ENCODE assay signal across 18 cellular contexts in the genomic region with DNA sequence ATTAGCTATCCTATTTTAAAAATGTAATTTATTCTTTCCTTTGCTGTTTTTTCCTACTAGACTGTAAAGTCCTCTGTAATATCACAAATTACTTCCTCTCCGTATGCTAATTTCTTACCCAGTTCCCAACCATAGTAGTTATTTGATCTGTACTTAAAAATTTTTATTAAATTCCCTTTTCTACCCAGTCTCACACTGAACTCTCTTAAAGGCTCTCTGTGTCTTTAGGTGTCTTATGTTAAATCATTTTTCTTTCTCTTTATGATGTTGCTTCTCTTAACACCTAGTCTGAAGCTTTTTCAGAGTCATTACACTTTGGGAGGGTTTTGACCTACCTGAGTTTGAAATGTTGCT.
DNase-seq lines count a peak whose midpoint lies in the region; ATAC-seq and TF ChIP-seq lines count a peak whose summit lies in the region.
"Had no signal": no experiment of that assay in that cellular context is flagged by ENCODE, and none has a peak within 500 bp of the region (broad histone marks: within the 10 kb centered on the region; RNA-seq: fewer than 3 reads in every experiment).

No MANE protein-coding gene starts in this region.

- POLR2A ChIA-PET in SK-N-SH (lab: Yijun Ruan, JAX) = no interaction called here

- no peak for DNase-seq in HFFc6
- no peak for DNase-seq in SK-N-SH
- DNase-seq in epithelial cell of prostate (ENCODE audit: low read depth, low spot score) = no peak
- no peak for DNase-seq in osteocyte (ENCODE audit: extremely low spot score, unreplicated experiment)
- DNase-seq in natural killer cell = no peak
- DNase-seq in effector CD4-positive, alpha-beta T cell = no peak
- DNase-seq in testis = no peak
- DNase-seq: CD4-positive, CD25-positive, alpha-beta regulatory T cell; Kasumi-1; NCI-H1105 treated with DMSO at 0.1 percent for 48 hours; NCI-H187; NCI-H345; NCI-H69; NK-92 treated with Interleukin-12 subunit alpha and Interleukin-12 subunit beta, amount 100 ng/mL, for 24 hours had no signal

- no peak for TF ChIP-seq EP300 in SK-N-SH (IDR thresholded peaks at IDR 0.05; ENCODE audit: borderline replicate concordance in 1 of 2, low read depth in 1 of 2, low read length in 1 of 2)

- H3K79me2 ChIP-seq in SK-N-SH (ENCODE audit: insufficient read depth) = no peaks in the 10 kb centered on the region

- peak overlapping the region; percentile 34 to 76; a peak in 3 of 4 replicates for H3K27ac ChIP-seq in SK-N-SH (ENCODE audit: low read depth in 2 of 2, low read length in 1 of 2)
- peak overlapping the region; percentile 27 for H3K27ac ChIP-seq in epithelial cell of prostate
- H3K27ac ChIP-seq in testis = no peak overlapping the region

- H3K9ac ChIP-seq in SK-N-SH = peak overlapping the region; percentile 35; the same call in 1 of the 2 replicates

- H3K36me3 Mint-ChIP-seq in HFFc6 (ENCODE audit: low read depth) (no peaks in the 10 kb centered on the region), osteocyte (ENCODE audit: unreplicated experiment) (no peaks in the 10 kb centered on the region), natural killer cell (peaks cover 12% of the 10 kb centered on the region)
- H3K36me3 Mint-ChIP-seq: CD4-positive, CD25-positive, alpha-beta regulatory T cell; IgD-negative memory B cell had no signal

- ATAC-seq in GM21381 (IDR thresholded peaks at IDR 0.05; ENCODE audit: unreplicated experiment) = no peak
- ATAC-seq in natural killer cell = no peak

- TF ChIP-seq CTCF in HFFc6 (IDR thresholded peaks at IDR 0.05) = no peak
- no peak for TF ChIP-seq CTCF in SK-N-SH (IDR thresholded peaks at IDR 0.05)
- TF ChIP-seq CTCF in osteocyte (IDR thresholded peaks at IDR 0.05) = no peak
- TF ChIP-seq CTCF in natural killer cell (IDR thresholded peaks at IDR 0.05) = no peak
- no peak for TF ChIP-seq CTCF in testis (IDR thresholded peaks at IDR 0.05)

- no peaks in the 10 kb centered on the region for H4K20me1 ChIP-seq in SK-N-SH (ENCODE audit: insufficient read depth)

- peaks cover 14% of the 10 kb centered on the region for H3F3A ChIP-seq in SK-N-SH (replicated peaks; ENCODE audit: insufficient read depth)

- no peaks in the 10 kb centered on the region for H3K9me3 ChIP-seq in SK-N-SH
- H3K9me3 ChIP-seq in testis = no peaks in the 10 kb centered on the region
- H3K9me3 ChIP-seq: HAP-1 had no signal

- peak overlapping the region; percentile 77 for H2AFZ ChIP-seq in SK-N-SH (ENCODE audit: low read depth)

- H3K4me1 ChIP-seq in SK-N-SH (ENCODE audit: control insufficient read depth in 1 of 2, insufficient read depth in 2 of 2, low read depth in 1 of 2, low read length in 1 of 2) (peaks cover 0 to 17% of the 10 kb centered on the region in 2 experiments; a peak in 2 of 4 replicates), testis (no peaks in the 10 kb centered on the region)
- H3K4me1 ChIP-seq: HAP-1 had no signal

- H3K27me3 ChIP-seq in SK-N-SH (ENCODE audit: insufficient read depth) (no peaks in the 10 kb centered on the region), testis (no peaks in the 10 kb centered on the region)

- no peaks in the 10 kb centered on the region for H3K9me3 Mint-ChIP-seq in HFFc6
- no peaks in the 10 kb centered on the region for H3K9me3 Mint-ChIP-seq in osteocyte (ENCODE audit: unreplicated experiment)
- peaks cover 3 to 12% of the 10 kb centered on the region in 2 donors for H3K9me3 Mint-ChIP-seq in natural killer cell

- no peak for TF ChIP-seq POLR2A in testis (IDR thresholded peaks at IDR 0.05)

- H3K4me3 ChIP-seq in SK-N-SH (ENCODE audit: low read depth in 2 of 2, low read length in 1 of 2) = no peak overlapping the region
- no peak overlapping the region for H3K4me3 ChIP-seq in testis
- H3K4me3 ChIP-seq: HAP-1 had no signal

- peak overlapping the region; percentile 55 for H3K4me2 ChIP-seq in SK-N-SH

- no peaks in the 10 kb centered on the region for H3K9me2 ChIP-seq in SK-N-SH

- H3K27me3 Mint-ChIP-seq in HFFc6 (ENCODE audit: insufficient read depth) (peaks cover 5% of the 10 kb centered on the region), osteocyte (ENCODE audit: unreplicated experiment) (no peaks in the 10 kb centered on the region), natural killer cell (ENCODE audit: low read depth in 2 of 2) (no peaks in the 10 kb centered on the region)
- H3K27me3 Mint-ChIP-seq: B cell; CD4-positive, CD25-positive, alpha-beta regulatory T cell; IgD-negative memory B cell had no signal

- 54% methylated on average over 1 of the region's 1 CpG for WGBS in SK-N-SH (ENCODE audit: low lambda C conversion rate)
- WGBS in testis, 2 donors = 78 to 80% methylated on average over 1 of the region's 1 CpG

- intact Hi-C loops in natural killer cell (cut with micrococcal nuclease) (no loop called here), testis (cut with DNase I; ENCODE audit: low total_unique reads) (no loop called here)

- no peaks in the 10 kb centered on the region for H3K36me3 ChIP-seq in SK-N-SH (replicated peaks in 1 of 2; ENCODE audit: control insufficient read depth in 1 of 2, insufficient read depth in 2 of 2, low read length in 1 of 2)
- H3K36me3 ChIP-seq in testis (ENCODE audit: low read depth, missing control alignments) = no peaks in the 10 kb centered on the region
- H3K36me3 ChIP-seq: HAP-1 had no signal

- H3K27ac Mint-ChIP-seq in HFFc6 (peak overlapping the region; percentile 73), osteocyte (ENCODE audit: unreplicated experiment) (peak overlapping the region; percentile 57), natural killer cell (no peak overlapping the region)
- H3K27ac Mint-ChIP-seq: B cell; CD4-positive, CD25-positive, alpha-beta regulatory T cell; IgD-negative memory B cell had no signal

- peaks cover 26% of the 10 kb centered on the region for H3K4me1 Mint-ChIP-seq in HFFc6 (ENCODE audit: low read depth)
- H3K4me1 Mint-ChIP-seq in osteocyte (ENCODE audit: unreplicated experiment) = peaks cover 24% of the 10 kb centered on the region
- H3K4me1 Mint-ChIP-seq in natural killer cell = no peaks in the 10 kb centered on the region
- H3K4me1 Mint-ChIP-seq: B cell; CD4-positive, CD25-positive, alpha-beta regulatory T cell had no signal

- TF ChIP-seq RAD21 in SK-N-SH (IDR thresholded peaks at IDR 0.05; ENCODE audit: low read length) = no peak

- CTCF ChIA-PET in SK-N-SH (lab: Yijun Ruan, JAX) = no interaction called here

- H3K4me3 Mint-ChIP-seq in HFFc6 (peak overlapping the region; percentile 18; the same call in 1 of the 2 replicates), osteocyte (ENCODE audit: unreplicated experiment) (no peak overlapping the region), natural killer cell (no peak overlapping the region)
- H3K4me3 Mint-ChIP-seq: B cell; CD4-positive, CD25-positive, alpha-beta regulatory T cell; IgD-negative memory B cell had no signal

TF ChIP-seq in SK-N-SH, 30 proteins besides CTCF, POLR2A, EP300 and RAD21 (continues in another document):
- TF ChIP-seq TAF1 (IDR thresholded peaks at IDR 0.05; ENCODE audit: borderline replicate concordance, low read depth, low read length) = no peak
- no peak for TF ChIP-seq JUND (IDR thresholded peaks at IDR 0.05)
- TF ChIP-seq, protein P1, sequence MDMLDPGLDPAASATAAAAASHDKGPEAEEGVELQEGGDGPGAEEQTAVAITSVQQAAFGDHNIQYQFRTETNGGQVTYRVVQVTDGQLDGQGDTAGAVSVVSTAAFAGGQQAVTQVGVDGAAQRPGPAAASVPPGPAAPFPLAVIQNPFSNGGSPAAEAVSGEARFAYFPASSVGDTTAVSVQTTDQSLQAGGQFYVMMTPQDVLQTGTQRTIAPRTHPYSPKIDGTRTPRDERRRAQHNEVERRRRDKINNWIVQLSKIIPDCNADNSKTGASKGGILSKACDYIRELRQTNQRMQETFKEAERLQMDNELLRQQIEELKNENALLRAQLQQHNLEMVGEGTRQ (IDR thresholded peaks at IDR 0.05; ENCODE audit: borderline replicate concordance, low read depth, low read length) = no peak
- TF ChIP-seq RCOR1 (IDR thresholded peaks at IDR 0.05; ENCODE audit: low read length) = no peak
- no peak for TF ChIP-seq FOXJ3 (CRISPR knock-in tag; IDR thresholded peaks at IDR 0.05)
- TF ChIP-seq, protein P2, sequence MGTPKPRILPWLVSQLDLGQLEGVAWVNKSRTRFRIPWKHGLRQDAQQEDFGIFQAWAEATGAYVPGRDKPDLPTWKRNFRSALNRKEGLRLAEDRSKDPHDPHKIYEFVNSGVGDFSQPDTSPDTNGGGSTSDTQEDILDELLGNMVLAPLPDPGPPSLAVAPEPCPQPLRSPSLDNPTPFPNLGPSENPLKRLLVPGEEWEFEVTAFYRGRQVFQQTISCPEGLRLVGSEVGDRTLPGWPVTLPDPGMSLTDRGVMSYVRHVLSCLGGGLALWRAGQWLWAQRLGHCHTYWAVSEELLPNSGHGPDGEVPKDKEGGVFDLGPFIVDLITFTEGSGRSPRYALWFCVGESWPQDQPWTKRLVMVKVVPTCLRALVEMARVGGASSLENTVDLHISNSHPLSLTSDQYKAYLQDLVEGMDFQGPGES (IDR thresholded peaks at IDR 0.05; ENCODE audit: low read depth, low read length) = no peak
- TF ChIP-seq MEF2A (IDR thresholded peaks at IDR 0.05; ENCODE audit: borderline replicate concordance, low read depth) = no peak
- TF ChIP-seq FOSL2 (IDR thresholded peaks at IDR 0.05; ENCODE audit: borderline replicate concordance, low read depth) = no peak
- TF ChIP-seq, protein P3, sequence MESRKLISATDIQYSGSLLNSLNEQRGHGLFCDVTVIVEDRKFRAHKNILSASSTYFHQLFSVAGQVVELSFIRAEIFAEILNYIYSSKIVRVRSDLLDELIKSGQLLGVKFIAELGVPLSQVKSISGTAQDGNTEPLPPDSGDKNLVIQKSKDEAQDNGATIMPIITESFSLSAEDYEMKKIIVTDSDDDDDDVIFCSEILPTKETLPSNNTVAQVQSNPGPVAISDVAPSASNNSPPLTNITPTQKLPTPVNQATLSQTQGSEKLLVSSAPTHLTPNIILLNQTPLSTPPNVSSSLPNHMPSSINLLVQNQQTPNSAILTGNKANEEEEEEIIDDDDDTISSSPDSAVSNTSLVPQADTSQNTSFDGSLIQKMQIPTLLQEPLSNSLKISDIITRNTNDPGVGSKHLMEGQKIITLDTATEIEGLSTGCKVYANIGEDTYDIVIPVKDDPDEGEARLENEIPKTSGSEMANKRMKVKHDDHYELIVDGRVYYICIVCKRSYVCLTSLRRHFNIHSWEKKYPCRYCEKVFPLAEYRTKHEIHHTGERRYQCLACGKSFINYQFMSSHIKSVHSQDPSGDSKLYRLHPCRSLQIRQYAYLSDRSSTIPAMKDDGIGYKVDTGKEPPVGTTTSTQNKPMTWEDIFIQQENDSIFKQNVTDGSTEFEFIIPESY (IDR thresholded peaks at IDR 0.05; ENCODE audit: borderline replicate concordance, low read depth) = no peak
- TF ChIP-seq, protein P4, sequence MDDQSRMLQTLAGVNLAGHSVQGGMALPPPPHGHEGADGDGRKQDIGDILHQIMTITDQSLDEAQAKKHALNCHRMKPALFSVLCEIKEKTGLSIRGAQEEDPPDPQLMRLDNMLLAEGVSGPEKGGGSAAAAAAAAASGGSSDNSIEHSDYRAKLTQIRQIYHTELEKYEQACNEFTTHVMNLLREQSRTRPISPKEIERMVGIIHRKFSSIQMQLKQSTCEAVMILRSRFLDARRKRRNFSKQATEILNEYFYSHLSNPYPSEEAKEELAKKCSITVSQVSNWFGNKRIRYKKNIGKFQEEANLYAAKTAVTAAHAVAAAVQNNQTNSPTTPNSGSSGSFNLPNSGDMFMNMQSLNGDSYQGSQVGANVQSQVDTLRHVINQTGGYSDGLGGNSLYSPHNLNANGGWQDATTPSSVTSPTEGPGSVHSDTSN (IDR thresholded peaks at IDR 0.05) = no peak

Comparison
In these comparisons a context has a peak if more than half of its experiments do, and no peak if none do; other contexts are left out.
1. H3K27ac Mint-ChIP-seq: peak in HFFc6 (single experiment) and osteocyte (single experiment); none in natural killer cell (0 of 2).
2. H3K27ac ChIP-seq: peak in SK-N-SH (2 of 2) and epithelial cell of prostate (single experiment); none in testis (0 of 2).